1 cellular context compared by ENCODE assay signal in the genomic region with DNA sequence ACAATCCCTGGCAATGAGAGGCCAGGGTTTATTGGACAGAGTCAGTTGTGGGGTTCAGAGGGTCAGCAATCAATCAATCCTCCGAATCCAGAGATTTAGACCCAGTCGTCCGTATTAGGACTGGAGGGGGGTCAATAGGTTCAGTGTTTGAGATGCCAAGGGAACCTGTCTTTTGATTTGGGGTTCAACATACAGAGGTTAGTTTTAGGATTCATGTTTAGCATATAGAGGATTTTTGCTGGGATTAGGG.
TF ChIP-seq lines count a peak whose summit lies in the region.

No MANE protein-coding gene starts in this region.

TF ChIP-seq in HepG2, 621 proteins besides CTCF, POLR2A, EP300 and RAD21:
- TF ChIP-seq, protein P1, sequence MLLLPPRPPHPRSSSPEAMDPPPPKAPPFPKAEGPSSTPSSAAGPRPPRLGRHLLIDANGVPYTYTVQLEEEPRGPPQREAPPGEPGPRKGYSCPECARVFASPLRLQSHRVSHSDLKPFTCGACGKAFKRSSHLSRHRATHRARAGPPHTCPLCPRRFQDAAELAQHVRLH (CRISPR knock-in tag; IDR thresholded peaks at IDR 0.05; ENCODE audit: borderline replicate concordance, low read depth), result 0 out of 2 replicates have a peak, but pooled peaks have one; percentile 2
- TF ChIP-seq ZNF275 (CRISPR knock-in tag; IDR thresholded peaks at IDR 0.05; ENCODE audit: borderline replicate concordance) (no peak), NR2F1 (CRISPR knock-in tag; IDR thresholded peaks at IDR 0.05) (peak in 1 of 2 experiments; percentile 37; a peak in 1 of 4 replicates), ZNF446 (CRISPR knock-in tag; IDR thresholded peaks at IDR 0.05) (peak; percentile 58; the same call in 1 of the 2 replicates), ZNF562 (CRISPR knock-in tag; IDR thresholded peaks at IDR 0.05; ENCODE audit: borderline replicate concordance) (no peak), CREB1 (IDR thresholded peaks at IDR 0.05) (no peak), CREB1 (CRISPR knock-in tag; IDR thresholded peaks at IDR 0.05) (0 out of 2 replicates have a peak, but pooled peaks have one; percentile 10), KDM4B (CRISPR knock-in tag; IDR thresholded peaks at IDR 0.05) (peak; percentile 1; the same call in 1 of the 2 replicates), MAF1 (CRISPR knock-in tag; IDR thresholded peaks at IDR 0.05; ENCODE audit: borderline replicate concordance) (no peak), SIN3B (IDR thresholded peaks at IDR 0.05; ENCODE audit: low read length) (no peak), KDM5A (IDR thresholded peaks at IDR 0.05; ENCODE audit: borderline replicate concordance, low read length) (peak; percentile 79), ETV6 (CRISPR knock-in tag; conservative IDR thresholded peaks at IDR 0.05) (no peak), ZBTB10 (CRISPR knock-in tag; IDR thresholded peaks at IDR 0.05; ENCODE audit: borderline replicate concordance) (0 out of 2 replicates have a peak, but pooled peaks have one; percentile 19), ZNF629 (CRISPR knock-in tag; conservative IDR thresholded peaks at IDR 0.05) (0 out of 2 replicates have a peak, but pooled peaks have one; percentile 2), ZSCAN30 (CRISPR knock-in tag; IDR thresholded peaks at IDR 0.05) (peak; percentile 17; the same call in 1 of the 2 replicates), HNF4G (IDR thresholded peaks at IDR 0.05; ENCODE audit: borderline replicate concordance, low read depth, low read length) (no peak), HNF4G (CRISPR knock-in tag; IDR thresholded peaks at IDR 0.05; ENCODE audit: borderline replicate concordance, low read depth) (0 out of 2 replicates have a peak, but pooled peaks have one; percentile 7), NR2F2 (IDR thresholded peaks at IDR 0.05; ENCODE audit: borderline replicate concordance, low read depth) (0 out of 2 replicates have a peak, but pooled peaks have one; percentile 5), THYN1 (CRISPR knock-in tag; IDR thresholded peaks at IDR 0.05; ENCODE audit: borderline replicate concordance, low read depth) (no peak), ZNF263 (CRISPR knock-in tag; IDR thresholded peaks at IDR 0.05) (no peak)
- TF ChIP-seq, protein P2, sequence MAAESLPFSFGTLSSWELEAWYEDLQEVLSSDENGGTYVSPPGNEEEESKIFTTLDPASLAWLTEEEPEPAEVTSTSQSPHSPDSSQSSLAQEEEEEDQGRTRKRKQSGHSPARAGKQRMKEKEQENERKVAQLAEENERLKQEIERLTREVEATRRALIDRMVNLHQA (CRISPR knock-in tag; IDR thresholded peaks at IDR 0.05), result 0 out of 2 replicates have a peak, but pooled peaks have one; percentile 1
- TF ChIP-seq, protein P3, sequence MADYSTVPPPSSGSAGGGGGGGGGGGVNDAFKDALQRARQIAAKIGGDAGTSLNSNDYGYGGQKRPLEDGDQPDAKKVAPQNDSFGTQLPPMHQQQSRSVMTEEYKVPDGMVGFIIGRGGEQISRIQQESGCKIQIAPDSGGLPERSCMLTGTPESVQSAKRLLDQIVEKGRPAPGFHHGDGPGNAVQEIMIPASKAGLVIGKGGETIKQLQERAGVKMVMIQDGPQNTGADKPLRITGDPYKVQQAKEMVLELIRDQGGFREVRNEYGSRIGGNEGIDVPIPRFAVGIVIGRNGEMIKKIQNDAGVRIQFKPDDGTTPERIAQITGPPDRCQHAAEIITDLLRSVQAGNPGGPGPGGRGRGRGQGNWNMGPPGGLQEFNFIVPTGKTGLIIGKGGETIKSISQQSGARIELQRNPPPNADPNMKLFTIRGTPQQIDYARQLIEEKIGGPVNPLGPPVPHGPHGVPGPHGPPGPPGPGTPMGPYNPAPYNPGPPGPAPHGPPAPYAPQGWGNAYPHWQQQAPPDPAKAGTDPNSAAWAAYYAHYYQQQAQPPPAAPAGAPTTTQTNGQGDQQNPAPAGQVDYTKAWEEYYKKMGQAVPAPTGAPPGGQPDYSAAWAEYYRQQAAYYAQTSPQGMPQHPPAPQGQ (CRISPR knock-in tag; IDR thresholded peaks at IDR 0.05; ENCODE audit: borderline replicate concordance), result no peak
